In the genomic region with DNA sequence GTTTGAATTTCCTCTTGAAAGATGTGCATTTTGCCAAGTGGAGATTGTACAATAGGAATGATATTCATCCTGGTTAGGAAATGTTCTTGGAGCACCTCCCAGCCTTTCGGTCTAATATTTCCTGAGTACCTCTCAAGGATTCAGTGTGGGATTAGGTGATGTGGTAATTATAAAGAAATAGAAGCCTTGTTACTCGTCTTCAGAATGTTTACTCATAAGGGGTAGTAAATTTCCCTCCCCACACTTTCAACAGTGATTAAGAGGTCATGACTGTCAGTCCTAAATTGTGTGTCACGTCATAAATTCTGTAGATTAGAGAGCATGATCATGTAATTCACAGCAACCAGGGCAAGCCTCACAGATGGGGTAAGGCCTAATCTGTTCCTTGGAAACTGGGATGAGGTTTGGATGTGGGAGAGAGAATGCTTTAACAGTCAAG, we compare ENCODE assay signal across 10 cellular contexts.
DNase-seq lines count a peak whose midpoint lies in the region; ATAC-seq lines count a peak whose summit lies in the region.
"Had no signal": no experiment of that assay in that cellular context is flagged by ENCODE, and none has a peak within 500 bp of the region (broad histone marks: within the 10 kb centered on the region; RNA-seq: fewer than 3 reads in every experiment).

No MANE protein-coding gene starts in this region.

- DNase-seq in GM04503 (ENCODE audit: low read depth) (peak; percentile 98), NCI-H226 (peak; percentile 94), fibroblast of gingiva (ENCODE audit: low read depth) (peak; percentile 96), sciatic nerve (ENCODE audit: low spot score) (no peak)
- DNase-seq in activated T-helper 2 cell treated with anti-CD3 and anti-CD28 coated beads, Interferon-gamma antibody, Interleukin-2, Interleukin-4, amounts not matched to agents 10 μg/mL and 5 μg/mL and 100 μg/mL, durations not matched to agents 14 hours and 24 hours and 36 hours (ENCODE audit: low spot score), result no peak
- DNase-seq in activated CD8-positive, alpha-beta memory T cell treated with anti-CD3 and anti-CD28 coated beads, Interleukin-2, amount 50 U/mL, for 4 hours, result no peak
- DNase-seq: activated naive CD4-positive, alpha-beta T cell treated with anti-CD3 and anti-CD28 coated beads, Interleukin-2, amount 50 U/mL, for 16 hours; Kasumi-1 had no signal

- H3K4me3 Mint-ChIP-seq in activated T-helper 2 cell treated with anti-CD3 and anti-CD28 coated beads, Interferon-gamma antibody, Interleukin-2, Interleukin-4, amounts not matched to agents 10 μg/mL and 5 μg/mL and 100 μg/mL, durations not matched to agents 14 hours and 24 hours and 36 hours (ENCODE audit: low read depth), result no peak overlapping the region

- no peaks in the 10 kb centered on the region for H3K9me3 Mint-ChIP-seq in activated T-helper 2 cell treated with anti-CD3 and anti-CD28 coated beads, Interferon-gamma antibody, Interleukin-2, Interleukin-4, amounts not matched to agents 10 μg/mL and 5 μg/mL and 100 μg/mL, durations not matched to agents 14 hours and 24 hours and 36 hours

- no peaks in the 10 kb centered on the region for H3K4me1 Mint-ChIP-seq in activated T-helper 2 cell treated with anti-CD3 and anti-CD28 coated beads, Interferon-gamma antibody, Interleukin-2, Interleukin-4, amounts not matched to agents 10 μg/mL and 5 μg/mL and 100 μg/mL, durations not matched to agents 14 hours and 24 hours and 36 hours (ENCODE audit: low read depth)

- intact Hi-C loops in sciatic nerve (cut with DNase I), result no loop called here
- intact Hi-C loops in activated T-helper 2 cell treated with anti-CD3 and anti-CD28 coated beads, Interferon-gamma antibody, Interleukin-2, Interleukin-4, amounts not matched to agents 10 μg/mL and 5 μg/mL and 100 μg/mL, durations not matched to agents 14 hours and 24 hours and 36 hours (cut with micrococcal nuclease), result no loop called here

- no peak overlapping the region for H3K27ac Mint-ChIP-seq in activated T-helper 2 cell treated with anti-CD3 and anti-CD28 coated beads, Interferon-gamma antibody, Interleukin-2, Interleukin-4, amounts not matched to agents 10 μg/mL and 5 μg/mL and 100 μg/mL, durations not matched to agents 14 hours and 24 hours and 36 hours

- ATAC-seq in sciatic nerve (peak; percentile 79), GM21515 (IDR thresholded peaks at IDR 0.05; ENCODE audit: unreplicated experiment) (no peak), GM19035 (IDR thresholded peaks at IDR 0.05; ENCODE audit: unreplicated experiment) (no peak)

- no peaks in the 10 kb centered on the region for H3K27me3 Mint-ChIP-seq in activated T-helper 2 cell treated with anti-CD3 and anti-CD28 coated beads, Interferon-gamma antibody, Interleukin-2, Interleukin-4, amounts not matched to agents 10 μg/mL and 5 μg/mL and 100 μg/mL, durations not matched to agents 14 hours and 24 hours and 36 hours (ENCODE audit: low read depth)

- H3K36me3 Mint-ChIP-seq in activated T-helper 2 cell treated with anti-CD3 and anti-CD28 coated beads, Interferon-gamma antibody, Interleukin-2, Interleukin-4, amounts not matched to agents 10 μg/mL and 5 μg/mL and 100 μg/mL, durations not matched to agents 14 hours and 24 hours and 36 hours (ENCODE audit: low read depth), result no peaks in the 10 kb centered on the region

Comparison
In these comparisons a context has a peak if more than half of its experiments do, and no peak if none do; other contexts are left out.
1. DNase-seq: peak in GM04503 (single experiment), NCI-H226 (single experiment) and fibroblast of gingiva (single experiment); none in sciatic nerve (single experiment), activated T-helper 2 cell treated with anti-CD3 and anti-CD28 coated beads, Interferon-gamma antibody, Interleukin-2, Interleukin-4, amounts not matched to agents 10 μg/mL and 5 μg/mL and 100 μg/mL, durations not matched to agents 14 hours and 24 hours and 36 hours (single experiment) and activated CD8-positive, alpha-beta memory T cell treated with anti-CD3 and anti-CD28 coated beads, Interleukin-2, amount 50 U/mL, for 4 hours (single experiment).